In genomic region chr11:35165416-35166368, GRCh38 we compare ENCODE assay signal across 8 cellular contexts. TPM values are rescaled to one million over a fixed set of nuclear protein-coding genes. Genes with fewer than 3 reads are reported as not detected.
DNase-seq lines count a peak whose midpoint lies in the region; ATAC-seq and TF ChIP-seq lines count a peak whose summit lies in the region.

No MANE protein-coding gene starts in this region.

- peak; percentile 62 for DNase-seq in GM19238 (ENCODE audit: insufficient read length, low spot score)
- DNase-seq in T-helper 2 cell = peak; percentile 53 to 99 (median 84)
- DNase-seq in astrocyte of the hippocampus (ENCODE audit: low read depth, low spot score) = peak; percentile 79
- DNase-seq in myocyte (ENCODE audit: low read depth) = peak; percentile 24
- DNase-seq in suprapubic skin (ENCODE audit: low spot score in 2 of 2) = no peak
- no peak for DNase-seq in hepatocyte (ENCODE audit: low spot score)
- no peak for DNase-seq in DMS79 (lab: John Stamatoyannopoulos, UW)

- no peaks in the 10 kb centered on the region for H3K9me3 ChIP-seq in suprapubic skin
- H3K9me3 ChIP-seq in hepatocyte (ENCODE audit: low read depth) = no peaks in the 10 kb centered on the region

- H3K4me1 ChIP-seq in suprapubic skin (peaks cover 100% of the 10 kb centered on the region), hepatocyte (ENCODE audit: insufficient read depth) (peaks cover 34% of the 10 kb centered on the region)

- no peak overlapping the region for H2AFZ ChIP-seq in hepatocyte

- TF ChIP-seq CTCF in suprapubic skin (IDR thresholded peaks at IDR 0.05) (no peak), hepatocyte (IDR thresholded peaks at IDR 0.05; ENCODE audit: poor library complexity) (no peak)

- WGBS in suprapubic skin = 41% methylated on average over 8 of the region's 8 CpGs
- WGBS in hepatocyte (ENCODE audit: low lambda C conversion rate, missing lambda C conversion rate) = 72% methylated on average over 8 of the region's 8 CpGs

- no peak for TF ChIP-seq POLR2A in suprapubic skin (IDR thresholded peaks at IDR 0.05)

- H4K20me1 ChIP-seq in hepatocyte (ENCODE audit: insufficient read depth, poor library complexity, severe bottlenecking) = no peaks in the 10 kb centered on the region

- H3K79me2 ChIP-seq in hepatocyte = no peaks in the 10 kb centered on the region

- H3K36me3 ChIP-seq in suprapubic skin (no peaks in the 10 kb centered on the region), hepatocyte (replicated peaks; ENCODE audit: insufficient read depth, low read depth) (no peaks in the 10 kb centered on the region)

- H3K4me2 ChIP-seq in hepatocyte = no peak overlapping the region

- no peaks in the 10 kb centered on the region for H3K9me2 ChIP-seq in hepatocyte (replicated peaks; ENCODE audit: insufficient read depth)

- H3K4me3 ChIP-seq in suprapubic skin = no peak overlapping the region
- H3K4me3 ChIP-seq in hepatocyte = no peak overlapping the region

- TF ChIP-seq EP300 in suprapubic skin (IDR thresholded peaks at IDR 0.05) = no peak

- ATAC-seq in HG03139 (IDR thresholded peaks at IDR 0.05; ENCODE audit: unreplicated experiment) = peak; percentile 68

- H3K27ac ChIP-seq in suprapubic skin (peak overlapping the region; percentile 85), hepatocyte (no peak overlapping the region)

- H3K27me3 ChIP-seq in suprapubic skin (no peaks in the 10 kb centered on the region), hepatocyte (no peaks in the 10 kb centered on the region)

RNA-seq across cellular contexts. Expression of gene CD44, which starts 26.7 kb away (rescaled TPM):
- total RNA-seq in myocyte = 62.9 and 95.4 TPM in 2 replicates
- 96.3 TPM for polyA plus RNA-seq in myocyte (2012)
- total RNA-seq in suprapubic skin = 1,000 to 10,000 TPM; 1,361 to 2,207 (median 1,502) TPM
- total RNA-seq in hepatocyte = 17.5 and 23.4 TPM in 2 replicates
- polyA plus RNA-seq in hepatocyte = 13.7 and 29.5 TPM in 2 replicates

Comparison
In these comparisons a context has a peak if more than half of its experiments do, and no peak if none do; other contexts are left out.
1. DNase-seq: peak in GM19238 (single experiment), T-helper 2 cell (5 of 5), astrocyte of the hippocampus (single experiment) and myocyte (single experiment); none in suprapubic skin (0 of 2), hepatocyte (single experiment) and DMS79 (single experiment).
2. RNA of gene CD44, which starts 26.7 kb away (total RNA-seq): 1,361 to 2,207 TPM in suprapubic skin; 62.9 to 95.4 TPM in myocyte and 17.5 to 23.4 TPM in hepatocyte; every median in the first group is over 10 times any median in the second.